Comparison of ENCODE assay signal across 24 cellular contexts in the genomic region with DNA sequence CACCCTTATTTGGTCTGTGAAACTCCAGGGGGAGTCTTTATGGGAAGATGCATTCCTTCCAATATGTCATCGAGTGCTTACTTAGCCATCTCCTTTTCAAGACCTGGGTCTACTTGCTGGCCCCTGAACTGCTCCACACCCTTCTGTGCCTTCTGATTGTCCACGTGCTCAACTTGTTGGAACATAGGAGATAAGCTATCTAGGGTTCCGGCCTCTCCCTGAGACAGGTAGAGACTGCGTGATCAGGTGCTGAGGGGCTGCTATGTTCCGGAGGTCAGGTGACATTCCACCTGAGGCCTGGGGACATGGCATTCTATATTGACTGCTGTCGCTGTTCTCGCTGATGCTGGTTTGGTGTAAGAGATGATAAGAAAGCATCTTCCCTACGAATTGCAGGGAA.
"Had no signal": no experiment of that assay in that cellular context is flagged by ENCODE, and none has a peak within 500 bp of the region (broad histone marks: within the 10 kb centered on the region; RNA-seq: fewer than 3 reads in every experiment).

No MANE protein-coding gene starts in this region.

- DNase-seq: activated CD4-positive, alpha-beta T cell treated with anti-CD3 and anti-CD28 coated beads for 4 hours; activated CD4-positive, alpha-beta T cell treated with anti-CD3 and anti-CD28 coated beads, Interleukin-2, amount 50 U/mL, for 48 hours; activated effector memory CD4-positive, alpha-beta T cell treated with Interleukin-2 at 50 U/mL for 16 hours; activated naive CD4-positive, alpha-beta T cell treated with Interleukin-2 at 50 U/mL for 16 hours; activated naive CD8-positive, alpha-beta T cell treated with anti-CD3 and anti-CD28 coated beads for 36 hours; brain microvascular endothelial cell; caudate nucleus; foreskin keratinocyte; heart right ventricle; mammary epithelial cell; naive thymus-derived CD8-positive, alpha-beta T cell; occipital lobe; right cardiac atrium; stimulated activated CD4-positive, alpha-beta T cell treated with anti-CD3 and anti-CD28 coated beads, Interleukin-2, amount 100 ng/mL, for 48 hours; stimulated activated naive CD8-positive, alpha-beta T cell treated with anti-CD3 and anti-CD28 coated beads, Interleukin-15, Interleukin-2, amounts not matched to agents 100 U/mL and 50 U/mL, for 24 hours; testis; upper lobe of left lung had no signal

- H3K36me3 Mint-ChIP-seq: activated naive CD8-positive, alpha-beta T cell treated with anti-CD3 and anti-CD28 coated beads for 36 hours; naive thymus-derived CD8-positive, alpha-beta T cell had no signal

- H3K4me3 Mint-ChIP-seq: activated naive CD8-positive, alpha-beta T cell treated with anti-CD3 and anti-CD28 coated beads for 36 hours; mesothelial cell of epicardium; naive thymus-derived CD8-positive, alpha-beta T cell; neural crest cell had no signal

- H3K4me1 Mint-ChIP-seq: neural crest cell had no signal

- ATAC-seq: foreskin keratinocyte; heart right ventricle; naive thymus-derived CD8-positive, alpha-beta T cell; right cardiac atrium; stimulated activated naive CD8-positive, alpha-beta T cell treated with anti-CD3 and anti-CD28 coated beads, Interleukin-15, Interleukin-2, amounts not matched to agents 100 U/mL and 50 U/mL, for 24 hours had no signal

- H3K9me3 ChIP-seq: adrenal gland, esophagus muscularis mucosa, heart right ventricle, testis, upper lobe of left lung, vagina had no signal

- H3K27me3 ChIP-seq: adrenal gland, brain microvascular endothelial cell, esophagus muscularis mucosa, foreskin keratinocyte, heart right ventricle, testis, upper lobe of left lung, vagina had no signal

- H3K79me2 ChIP-seq: parathyroid adenoma had no signal

- H3K27ac ChIP-seq: adrenal gland, brain microvascular endothelial cell, esophagus muscularis mucosa, foreskin keratinocyte, heart right ventricle, parathyroid adenoma, testis, upper lobe of left lung, vagina had no signal

- H3K9me3 Mint-ChIP-seq: activated naive CD8-positive, alpha-beta T cell treated with anti-CD3 and anti-CD28 coated beads for 36 hours; mesothelial cell of epicardium; naive thymus-derived CD8-positive, alpha-beta T cell; neural crest cell had no signal

- H3K36me3 ChIP-seq: adrenal gland, brain microvascular endothelial cell, heart right ventricle, upper lobe of left lung, vagina had no signal

- H3K9ac ChIP-seq: parathyroid adenoma had no signal

- H3K4me3 ChIP-seq: adrenal gland, esophagus muscularis mucosa, heart right ventricle, testis, upper lobe of left lung, vagina had no signal

- FAIRE-seq: islet of Langerhans had no signal

- H2AFZ ChIP-seq: parathyroid adenoma had no signal

- H3K27me3 Mint-ChIP-seq: activated naive CD8-positive, alpha-beta T cell treated with anti-CD3 and anti-CD28 coated beads for 36 hours; naive thymus-derived CD8-positive, alpha-beta T cell had no signal

- H3K27ac Mint-ChIP-seq: activated naive CD8-positive, alpha-beta T cell treated with anti-CD3 and anti-CD28 coated beads for 36 hours; mesothelial cell of epicardium had no signal

- H3K4me1 ChIP-seq: parathyroid adenoma, testis had no signal
